In the genomic region with DNA sequence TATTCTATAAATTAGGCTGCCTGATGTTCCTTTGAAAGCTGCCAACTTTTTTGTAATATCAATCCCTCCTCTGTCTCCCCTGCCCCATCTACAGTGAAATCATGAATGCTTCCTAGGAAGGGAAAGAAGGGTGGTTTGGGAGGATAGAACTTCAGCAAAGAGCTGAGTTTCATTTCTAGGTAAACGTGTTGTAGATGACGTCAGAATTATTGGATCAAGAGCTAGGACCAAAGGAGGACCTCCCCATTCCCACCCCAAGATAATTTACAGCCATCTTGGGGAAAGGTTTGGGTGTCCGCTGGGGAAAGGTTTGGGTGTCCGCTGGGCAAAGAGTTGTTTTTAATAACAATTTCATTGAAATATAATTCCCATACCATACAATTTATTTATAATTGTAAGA, we compare ENCODE assay signal across 27 cellular contexts. TPM values are rescaled to one million over a fixed set of nuclear protein-coding genes. Genes with fewer than 3 reads are reported as not detected.
"Had no signal": no experiment of that assay in that cellular context is flagged by ENCODE, and none has a peak within 500 bp of the region (broad histone marks: within the 10 kb centered on the region; RNA-seq: fewer than 3 reads in every experiment).

No MANE protein-coding gene starts in this region.

- ATAC-seq: activated CD4-positive, alpha-beta T cell treated with anti-CD3 and anti-CD28 coated beads for 36 hours; activated CD4-positive, CD25-positive, alpha-beta regulatory T cell treated with anti-CD3 and anti-CD28 coated beads, Interleukin-2, amount 50 U/mL, for 24 hours; activated naive CD8-positive, alpha-beta T cell treated with anti-CD3 and anti-CD28 coated beads, Interleukin-2, amount 50 U/mL, for 24 hours; body of pancreas; T-helper 17 cell had no signal

- H3K27ac Mint-ChIP-seq: activated B cell treated with CpG ODN at 0.5 μM for 24 hours; activated CD4-positive, alpha-beta memory T cell treated with anti-CD3 and anti-CD28 coated beads, Interleukin-2, amount 10 ng/mL, durations not matched to agents 7 days and 5 days; activated CD4-positive, alpha-beta T cell treated with anti-CD3 and anti-CD28 coated beads for 36 hours; activated CD4-positive, alpha-beta T cell treated with anti-CD3 and anti-CD28 coated beads, Interleukin-2, amount 10 ng/mL, durations not matched to agents 7 days and 5 days; activated naive CD4-positive, alpha-beta T cell treated with anti-CD3 and anti-CD28 coated beads for 36 hours; activated naive CD4-positive, alpha-beta T cell treated with anti-CD3 and anti-CD28 coated beads, Interleukin-2, amount 50 U/mL, for 24 hours; activated naive CD8-positive, alpha-beta T cell treated with anti-CD3 and anti-CD28 coated beads for 36 hours; activated naive CD8-positive, alpha-beta T cell treated with anti-CD3 and anti-CD28 coated beads, Interleukin-2, amount 50 U/mL, for 24 hours; activated T-helper 1 cell treated with anti-CD3 and anti-CD28 coated beads, Interleukin-12 subunit alpha, Interleukin-12 subunit beta, Interleukin-2, Interleukin-4 antibody, amounts not matched to agents 30 ng/mL and 10 ng/mL and 1 ng/mL, durations not matched to agents 14 hours and 24 hours and 36 hours; activated T-helper 2 cell treated with anti-CD3 and anti-CD28 coated beads, Interferon-gamma antibody, Interleukin-2, Interleukin-4, amounts not matched to agents 10 μg/mL and 5 μg/mL and 100 μg/mL, durations not matched to agents 14 hours and 24 hours and 36 hours; T-helper 17 cell; T-helper 2 cell treated with Interferon-gamma antibody and Interleukin-4, amounts not matched to agents 5 μg/mL and 100 μg/mL, for 36 hours had no signal

- H3K36me3 Mint-ChIP-seq: activated naive CD4-positive, alpha-beta T cell treated with anti-CD3 and anti-CD28 coated beads, Interleukin-2, amount 50 U/mL, for 24 hours; activated naive CD8-positive, alpha-beta T cell treated with anti-CD3 and anti-CD28 coated beads for 36 hours had no signal

- DNase-seq: activated B cell treated with CpG ODN at 0.5 μM for 24 hours; activated CD4-positive, alpha-beta memory T cell treated with anti-CD3 and anti-CD28 coated beads, Interleukin-2, amount 10 ng/mL, durations not matched to agents 7 days and 5 days; activated CD4-positive, alpha-beta T cell treated with anti-CD3 and anti-CD28 coated beads for 36 hours; activated CD4-positive, alpha-beta T cell treated with anti-CD3 and anti-CD28 coated beads, Interleukin-2, amount 10 ng/mL, durations not matched to agents 7 days and 5 days; activated CD4-positive, alpha-beta T cell treated with anti-CD3 and anti-CD28 coated beads, Interleukin-2, amount 50 U/mL, for 4 hours; activated effector memory CD4-positive, alpha-beta T cell treated with anti-CD3 and anti-CD28 coated beads, Interleukin-2, amount 50 U/mL, for 16 hours; activated naive CD4-positive, alpha-beta T cell treated with anti-CD3 and anti-CD28 coated beads for 36 hours; activated naive CD8-positive, alpha-beta T cell treated with anti-CD3 and anti-CD28 coated beads for 36 hours; activated naive CD8-positive, alpha-beta T cell treated with anti-CD3 and anti-CD28 coated beads, Interleukin-2, amount 50 U/mL, for 24 hours; amygdala; body of pancreas; central memory CD4-positive, alpha-beta T cell; cerebellar nuclear complex; colonic mucosa; effector CD8-positive, alpha-beta T cell; foreskin fibroblast; T-helper 1 cell; T-helper 17 cell; T1000; WERI-Rb-1 had no signal

- H3K4me3 Mint-ChIP-seq: activated B cell treated with CpG ODN at 0.5 μM for 24 hours; activated CD4-positive, alpha-beta memory T cell treated with anti-CD3 and anti-CD28 coated beads, Interleukin-2, amount 10 ng/mL, durations not matched to agents 7 days and 5 days; activated CD4-positive, alpha-beta T cell treated with anti-CD3 and anti-CD28 coated beads for 36 hours; activated CD4-positive, alpha-beta T cell treated with anti-CD3 and anti-CD28 coated beads, Interleukin-2, amount 10 ng/mL, durations not matched to agents 7 days and 5 days; activated naive CD4-positive, alpha-beta T cell treated with anti-CD3 and anti-CD28 coated beads for 36 hours; activated naive CD4-positive, alpha-beta T cell treated with anti-CD3 and anti-CD28 coated beads, Interleukin-2, amount 50 U/mL, for 24 hours; activated naive CD8-positive, alpha-beta T cell treated with anti-CD3 and anti-CD28 coated beads for 36 hours; activated naive CD8-positive, alpha-beta T cell treated with anti-CD3 and anti-CD28 coated beads, Interleukin-2, amount 50 U/mL, for 24 hours; activated T-helper 1 cell treated with anti-CD3 and anti-CD28 coated beads, Interleukin-12 subunit alpha, Interleukin-12 subunit beta, Interleukin-2, Interleukin-4 antibody, amounts not matched to agents 30 ng/mL and 10 ng/mL and 1 ng/mL, durations not matched to agents 14 hours and 24 hours and 36 hours; T-helper 17 cell; T-helper 2 cell treated with Interferon-gamma antibody and Interleukin-4, amounts not matched to agents 5 μg/mL and 100 μg/mL, for 36 hours had no signal

- H3K9me3 Mint-ChIP-seq: activated B cell treated with CpG ODN at 0.5 μM for 24 hours; activated CD4-positive, alpha-beta memory T cell treated with anti-CD3 and anti-CD28 coated beads, Interleukin-2, amount 10 ng/mL, durations not matched to agents 7 days and 5 days; activated CD4-positive, alpha-beta T cell treated with anti-CD3 and anti-CD28 coated beads, Interleukin-2, amount 10 ng/mL, durations not matched to agents 7 days and 5 days; activated naive CD4-positive, alpha-beta T cell treated with anti-CD3 and anti-CD28 coated beads for 36 hours; activated naive CD4-positive, alpha-beta T cell treated with anti-CD3 and anti-CD28 coated beads, Interleukin-2, amount 50 U/mL, for 24 hours; activated naive CD8-positive, alpha-beta T cell treated with anti-CD3 and anti-CD28 coated beads for 36 hours; activated naive CD8-positive, alpha-beta T cell treated with anti-CD3 and anti-CD28 coated beads, Interleukin-2, amount 50 U/mL, for 24 hours; activated T-helper 1 cell treated with anti-CD3 and anti-CD28 coated beads, Interleukin-12 subunit alpha, Interleukin-12 subunit beta, Interleukin-2, Interleukin-4 antibody, amounts not matched to agents 30 ng/mL and 10 ng/mL and 1 ng/mL, durations not matched to agents 14 hours and 24 hours and 36 hours; activated T-helper 2 cell treated with anti-CD3 and anti-CD28 coated beads, Interferon-gamma antibody, Interleukin-2, Interleukin-4, amounts not matched to agents 10 μg/mL and 5 μg/mL and 100 μg/mL, durations not matched to agents 14 hours and 24 hours and 36 hours; T-helper 2 cell treated with Interferon-gamma antibody and Interleukin-4, amounts not matched to agents 5 μg/mL and 100 μg/mL, for 36 hours had no signal

RNA-seq across cellular contexts. Expression of a gene that starts 11.2 kb away (rescaled TPM):
- total RNA-seq: activated CD4-positive, alpha-beta memory T cell treated with anti-CD3 and anti-CD28 coated beads, Interleukin-2, amount 10 ng/mL, durations not matched to agents 7 days and 5 days; activated T-helper 1 cell treated with anti-CD3 and anti-CD28 coated beads, Interleukin-12 subunit alpha, Interleukin-12 subunit beta, Interleukin-2, Interleukin-4 antibody, amounts not matched to agents 30 ng/mL and 10 ng/mL and 1 ng/mL, durations not matched to agents 14 hours and 24 hours and 36 hours; activated T-helper 2 cell treated with anti-CD3 and anti-CD28 coated beads, Interferon-gamma antibody, Interleukin-2, Interleukin-4, amounts not matched to agents 10 μg/mL and 5 μg/mL and 100 μg/mL, durations not matched to agents 14 hours and 24 hours and 36 hours had no signal

RNA-seq across cellular contexts. Expression of a gene that starts 31.5 kb away (rescaled TPM):
- total RNA-seq: activated B cell treated with CpG ODN at 0.5 μM for 24 hours; activated CD4-positive, alpha-beta memory T cell treated with anti-CD3 and anti-CD28 coated beads, Interleukin-2, amount 10 ng/mL, durations not matched to agents 7 days and 5 days; activated CD4-positive, alpha-beta T cell treated with anti-CD3 and anti-CD28 coated beads for 36 hours; activated CD4-positive, alpha-beta T cell treated with anti-CD3 and anti-CD28 coated beads, Interleukin-2, amount 10 ng/mL, durations not matched to agents 7 days and 5 days; activated naive CD4-positive, alpha-beta T cell treated with anti-CD3 and anti-CD28 coated beads for 36 hours; activated naive CD8-positive, alpha-beta T cell treated with anti-CD3 and anti-CD28 coated beads for 36 hours; activated T-helper 1 cell treated with anti-CD3 and anti-CD28 coated beads, Interleukin-12 subunit alpha, Interleukin-12 subunit beta, Interleukin-2, Interleukin-4 antibody, amounts not matched to agents 30 ng/mL and 10 ng/mL and 1 ng/mL, durations not matched to agents 14 hours and 24 hours and 36 hours; activated T-helper 2 cell treated with anti-CD3 and anti-CD28 coated beads, Interferon-gamma antibody, Interleukin-2, Interleukin-4, amounts not matched to agents 10 μg/mL and 5 μg/mL and 100 μg/mL, durations not matched to agents 14 hours and 24 hours and 36 hours; colonic mucosa; dermis microvascular lymphatic vessel endothelial cell; frontal cortex; T-helper 17 cell had no signal
